Comparison of ENCODE assay signal across 15 cellular contexts in genomic region chr2:45836316-45836715, GRCh38.
DNase-seq lines count a peak whose midpoint lies in the region; ATAC-seq and TF ChIP-seq lines count a peak whose summit lies in the region.
"Had no signal": no experiment of that assay in that cellular context is flagged by ENCODE, and none has a peak within 500 bp of the region (broad histone marks: within the 10 kb centered on the region; RNA-seq: fewer than 3 reads in every experiment).

No MANE protein-coding gene starts in this region.

- H3K9me3 ChIP-seq in Loucy (ENCODE audit: insufficient read depth, low read depth, low read length) (no peaks in the 10 kb centered on the region), MG63 (no peaks in the 10 kb centered on the region)
- H3K9me3 ChIP-seq: ascending aorta, sigmoid colon had no signal

- H2AFZ ChIP-seq in Loucy (ENCODE audit: low read length), result no peak overlapping the region

- H3K9me2 ChIP-seq in Loucy (replicated peaks; ENCODE audit: low read depth, low read length), result no peaks in the 10 kb centered on the region

- H3K36me3 ChIP-seq in Loucy (ENCODE audit: insufficient read depth, low read length) (no peaks in the 10 kb centered on the region), MG63 (no peaks in the 10 kb centered on the region)
- H3K36me3 ChIP-seq: ascending aorta, sigmoid colon had no signal

- ATAC-seq in GM19438 (IDR thresholded peaks at IDR 0.05; ENCODE audit: low read depth, unreplicated experiment) (peak; percentile 25), HG03432 (IDR thresholded peaks at IDR 0.05; ENCODE audit: unreplicated experiment) (no peak)
- ATAC-seq: activated T-helper 17 cell treated with anti-CD3 and anti-CD28 coated beads, Interleukin-2, amount 50 U/mL, for 72 hours; stimulated activated naive CD8-positive, alpha-beta T cell treated with anti-CD3 and anti-CD28 coated beads, Interleukin-15, amount 100 ng/mL, for 72 hours had no signal

- DNase-seq in GM10266 (ENCODE audit: extremely low spot score), result peak; percentile 24
- peak; percentile 46 for DNase-seq in germinal center (ENCODE audit: low spot score)
- no peak for DNase-seq in MG63
- DNase-seq in NCI-H2227 treated with DMSO at 0.1 percent for 48 hours (lab: John Stamatoyannopoulos, UW), result no peak
- DNase-seq in stimulated activated CD4-positive, alpha-beta T cell treated with anti-CD3 and anti-CD28 coated beads, Interleukin-2, amount 100 ng/mL, for 48 hours, result no peak
- DNase-seq: NCI-H510A; sigmoid colon; stimulated activated naive CD8-positive, alpha-beta T cell treated with anti-CD3 and anti-CD28 coated beads, Interleukin-15, amount 100 ng/mL, for 72 hours; T-helper 2 cell had no signal

- no peaks in the 10 kb centered on the region for H3F3A ChIP-seq in Loucy (ENCODE audit: low read depth)

- H3K79me2 ChIP-seq in Loucy (ENCODE audit: insufficient read depth, low read length), result peaks cover 69% of the 10 kb centered on the region

- H3K27me3 ChIP-seq in Loucy (ENCODE audit: insufficient read depth, low read length, poor library complexity, severe bottlenecking) (no peaks in the 10 kb centered on the region), MG63 (no peaks in the 10 kb centered on the region)
- H3K27me3 ChIP-seq: ascending aorta, sigmoid colon had no signal

- no peaks in the 10 kb centered on the region for H4K20me1 ChIP-seq in Loucy (ENCODE audit: insufficient read depth, low read length, poor library complexity, severe bottlenecking)

- H3K9ac ChIP-seq in Loucy (ENCODE audit: low read depth, low read length, poor library complexity, severe bottlenecking), result peak overlapping the region; percentile 23

- H3K4me1 ChIP-seq in Loucy (ENCODE audit: insufficient read depth, low read length, poor library complexity, severe bottlenecking), result peaks cover 58% of the 10 kb centered on the region

- H3K4me3 ChIP-seq in Loucy (ENCODE audit: low read length, poor library complexity, severe bottlenecking) (no peak overlapping the region), MG63 (no peak overlapping the region)
- H3K4me3 ChIP-seq: ascending aorta, lung, sigmoid colon had no signal

- no peak overlapping the region for H3K4me2 ChIP-seq in Loucy (ENCODE audit: low read depth, low read length, poor library complexity, severe bottlenecking)

- TF ChIP-seq CTCF in GM10266 (IDR thresholded peaks at IDR 0.05; ENCODE audit: control insufficient read depth, insufficient read depth, low read depth, missing control alignments) (peak; percentile 64), Loucy (conservative IDR thresholded peaks at IDR 0.05; ENCODE audit: low read length) (no peak)

Comparison
In these comparisons a context has a peak if more than half of its experiments do, and no peak if none do; other contexts are left out.
1. DNase-seq: peak in GM10266 (single experiment) and germinal center (single experiment); none in MG63 (single experiment), NCI-H2227 treated with DMSO at 0.1 percent for 48 hours (single experiment) and stimulated activated CD4-positive, alpha-beta T cell treated with anti-CD3 and anti-CD28 coated beads, Interleukin-2, amount 100 ng/mL, for 48 hours (0 of 2).